In genomic region chr3:73490453-73491311, GRCh38 we compare ENCODE assay signal across 13 cellular contexts.
DNase-seq lines count a peak whose midpoint lies in the region; ATAC-seq and TF ChIP-seq lines count a peak whose summit lies in the region.
"Had no signal": no experiment of that assay in that cellular context is flagged by ENCODE, and none has a peak within 500 bp of the region (broad histone marks: within the 10 kb centered on the region; RNA-seq: fewer than 3 reads in every experiment).

No MANE protein-coding gene starts in this region.

- no peak overlapping the region for H4K8ac ChIP-seq in mesendoderm (ENCODE audit: low read depth, low read length)

- H3K23ac ChIP-seq in mesendoderm (ENCODE audit: low read length), result no peak overlapping the region

- CTCF ChIA-PET in AG04450 (lab: Charles Lee), result interaction anchor here (2.1 kb wide), 1 partner anchor 10 kb away, joined by 6 read pairs; no protein-coding TSS in a partner anchor

- H3K9me3 ChIP-seq in AG04450 (ENCODE audit: control insufficient read depth, insufficient read depth, low read length), result no peaks in the 10 kb centered on the region
- H3K9me3 ChIP-seq in NT2/D1 (ENCODE audit: insufficient read depth, low read length), result no peaks in the 10 kb centered on the region
- H3K9me3 ChIP-seq: Peyer's patch, tibial nerve had no signal

- H3K27ac ChIP-seq in AG04450 (ENCODE audit: low read depth, low read length) (peak overlapping the region; percentile 12), mesendoderm (ENCODE audit: low read depth, low read length) (peak overlapping the region; percentile 64)
- H3K27ac ChIP-seq: Peyer's patch, tibial nerve had no signal

- no peak for TF ChIP-seq CTCF in AG04450 (IDR thresholded peaks at IDR 0.05; ENCODE audit: low read depth, low read length)
- no peak for TF ChIP-seq CTCF in fibroblast of pulmonary artery (IDR thresholded peaks at IDR 0.05; ENCODE audit: low read length, missing control alignments)

- no peak overlapping the region for H3K4me2 ChIP-seq in mesendoderm (ENCODE audit: low read length)

- no peaks in the 10 kb centered on the region for H3K79me2 ChIP-seq in mesendoderm (ENCODE audit: control insufficient read depth, insufficient read depth, low read length)

- H3K18ac ChIP-seq in mesendoderm (ENCODE audit: low read length), result peak overlapping the region; percentile 54

- no peaks in the 10 kb centered on the region for H3K36me3 ChIP-seq in NT2/D1 (ENCODE audit: insufficient read depth, insufficient read length, low read length)
- no peaks in the 10 kb centered on the region for H3K36me3 ChIP-seq in mesendoderm (ENCODE audit: control insufficient read depth, insufficient read depth, low read length)
- H3K36me3 ChIP-seq: Peyer's patch, tibial nerve had no signal

- no peaks in the 10 kb centered on the region for H3K27me3 ChIP-seq in AG04450 (ENCODE audit: control insufficient read depth, insufficient read depth, low read length)
- H3K27me3 ChIP-seq in NT2/D1 (ENCODE audit: insufficient read depth, insufficient read length), result no peaks in the 10 kb centered on the region
- H3K27me3 ChIP-seq in mesendoderm (ENCODE audit: insufficient read depth, low read length, poor library complexity), result no peaks in the 10 kb centered on the region
- H3K27me3 ChIP-seq: Peyer's patch, tibial nerve had no signal

- ATAC-seq in GM18502 (IDR thresholded peaks at IDR 0.05; ENCODE audit: poor library complexity, unreplicated experiment) (no peak), GM18907 (IDR thresholded peaks at IDR 0.05; ENCODE audit: unreplicated experiment) (no peak)
- ATAC-seq: activated T-cell treated with anti-CD3 and anti-CD28 coated beads, Interleukin-2, amount 50 U/mL, for 72 hours had no signal

- H2BK5ac ChIP-seq in mesendoderm (ENCODE audit: low read length), result peak overlapping the region; percentile 41

- H2BK120ac ChIP-seq in mesendoderm (ENCODE audit: low read depth, low read length), result no peak overlapping the region

- peak overlapping the region; percentile 18 for H3K4ac ChIP-seq in mesendoderm (ENCODE audit: low read depth, low read length)

- H3K9ac ChIP-seq in NT2/D1 (ENCODE audit: insufficient read length, low read depth) (no peak overlapping the region), mesendoderm (ENCODE audit: low read length) (peak overlapping the region; percentile 2)

- no peaks in the 10 kb centered on the region for H3K79me1 ChIP-seq in mesendoderm (ENCODE audit: low read length)

- POLR2A ChIA-PET in AG04450 (lab: Yijun Ruan, JAX), result no interaction called here

- no peak overlapping the region for H2BK15ac ChIP-seq in mesendoderm (replicated peaks; ENCODE audit: low read depth)

- no CpG with 5 or more reads among the region's 8 CpGs for WGBS in mesendoderm (ENCODE audit: extremely low coverage, insufficient coverage, low lambda C conversion rate)

- H3K4me1 ChIP-seq in NT2/D1 (ENCODE audit: insufficient read depth, insufficient read length) (peaks cover 3% of the 10 kb centered on the region), mesendoderm (ENCODE audit: control insufficient read depth, low read depth, low read length) (peaks cover 18% of the 10 kb centered on the region)

- H4K5ac ChIP-seq in mesendoderm (ENCODE audit: low read length), result peak overlapping the region; percentile 17

- DNase-seq in AG04450 (ENCODE audit: low read depth, low spot score) (no peak), NT2/D1 (ENCODE audit: low read depth, low spot score) (peak; percentile 20), fibroblast of pulmonary artery (ENCODE audit: low read depth) (peak; percentile 25), mesendoderm (peak; percentile 93), GOT3 (lab: John Stamatoyannopoulos, UW) (no peak), NCI-H226 (no peak)
- DNase-seq: activated T-cell treated with anti-CD3 and anti-CD28 coated beads, Interleukin-2, amount 50 U/mL, for 72 hours; cortex of kidney; NCI-H1436; Peyer's patch had no signal

- peak overlapping the region; percentile 59 for H3K56ac ChIP-seq in mesendoderm (ENCODE audit: low read length)

- H3K4me3 ChIP-seq in AG04450 (ENCODE audit: low read depth, low read length), result no peak overlapping the region
- no peak overlapping the region for H3K4me3 ChIP-seq in NT2/D1 (ENCODE audit: insufficient read length, low read depth)
- H3K4me3 ChIP-seq in fibroblast of pulmonary artery (replicated peaks; ENCODE audit: low read depth, low read length), result no peak overlapping the region
- H3K4me3 ChIP-seq in mesendoderm (ENCODE audit: low read length), result no peak overlapping the region
- H3K4me3 ChIP-seq: Peyer's patch, tibial nerve had no signal

- peak overlapping the region; percentile 47 for H2AK5ac ChIP-seq in mesendoderm (ENCODE audit: low read length)

Comparison
In these comparisons a context has a peak if more than half of its experiments do, and no peak if none do; other contexts are left out.
1. DNase-seq: peak in NT2/D1 (single experiment), fibroblast of pulmonary artery (single experiment) and mesendoderm (single experiment); none in AG04450 (single experiment), GOT3 (single experiment) and NCI-H226 (single experiment).